Comparison of ENCODE assay signal across 25 cellular contexts in genomic region chr5:133400831-133401351, GRCh38.
DNase-seq lines count a peak whose midpoint lies in the region; ATAC-seq and TF ChIP-seq lines count a peak whose summit lies in the region.
"Had no signal": no experiment of that assay in that cellular context is flagged by ENCODE, and none has a peak within 500 bp of the region (broad histone marks: within the 10 kb centered on the region; RNA-seq: fewer than 3 reads in every experiment).

No MANE protein-coding gene starts in this region.

- no peak overlapping the region for H3K9ac ChIP-seq in HUES48 (ENCODE audit: low read depth, low read length)
- H3K9ac ChIP-seq: BLaER1, SK-N-SH had no signal

- H3K36me3 Mint-ChIP-seq in osteocyte (ENCODE audit: unreplicated experiment), result no peaks in the 10 kb centered on the region
- H3K36me3 Mint-ChIP-seq: brain; memory B cell; stimulated activated memory B cell treated with anti-CD40 and anti-IgM and Interleukin-4, amounts not matched to agents 10 μg/mL and 1 μg/mL and 100 μg/mL, for 72 hours had no signal

- TF ChIP-seq CTCF in RWPE2 (IDR thresholded peaks at IDR 0.05; ENCODE audit: poor library complexity, severe bottlenecking) (no peak), osteocyte (IDR thresholded peaks at IDR 0.05) (no peak), psoas muscle (IDR thresholded peaks at IDR 0.05) (no peak), GM13977 (IDR thresholded peaks at IDR 0.05; ENCODE audit: extremely low read depth, insufficient read depth, missing control alignments) (no peak)

- H3K4me1 ChIP-seq in HUES48 (ENCODE audit: control insufficient read depth, insufficient read depth, low read length) (peaks cover 29% of the 10 kb centered on the region), RWPE2 (ENCODE audit: insufficient read depth, poor library complexity, severe bottlenecking) (no peaks in the 10 kb centered on the region), psoas muscle (no peaks in the 10 kb centered on the region)
- H3K4me1 ChIP-seq: prostate gland had no signal

- no peaks in the 10 kb centered on the region for H3K36me3 ChIP-seq in HUES48 (ENCODE audit: control insufficient read depth, insufficient read depth, low read length)
- H3K36me3 ChIP-seq in RWPE2 (ENCODE audit: low read depth), result no peaks in the 10 kb centered on the region
- H3K36me3 ChIP-seq in psoas muscle (ENCODE audit: insufficient read depth in 1 of 2, low read depth in 1 of 2), result no peaks in the 10 kb centered on the region
- H3K36me3 ChIP-seq: BLaER1, gastrocnemius medialis, prostate gland, upper lobe of left lung had no signal

- 75 to 85% (median 80%) methylated on average over 10 of the region's 10 CpGs for WGBS in psoas muscle, 3 donors

- H3K27me3 ChIP-seq in HUES48 (ENCODE audit: control insufficient read depth, insufficient read depth, low read length) (no peaks in the 10 kb centered on the region), RWPE2 (ENCODE audit: insufficient read depth, poor library complexity, severe bottlenecking) (no peaks in the 10 kb centered on the region), psoas muscle (ENCODE audit: insufficient read depth in 3 of 3, low read length in 2 of 3) (no peaks in the 10 kb centered on the region)
- H3K27me3 ChIP-seq: BLaER1, gastrocnemius medialis, upper lobe of left lung had no signal

- H3K9me3 Mint-ChIP-seq in osteocyte (ENCODE audit: unreplicated experiment), result no peaks in the 10 kb centered on the region
- H3K9me3 Mint-ChIP-seq: activated B cell treated with CpG ODN at 0.5 μM for 24 hours; activated T-helper 1 cell treated with anti-CD3 and anti-CD28 coated beads, Interleukin-12 subunit alpha, Interleukin-12 subunit beta, Interleukin-2, Interleukin-4 antibody, amounts not matched to agents 30 ng/mL and 10 ng/mL and 1 ng/mL, durations not matched to agents 14 hours and 24 hours and 36 hours; brain; HFFc6; memory B cell; stimulated activated memory B cell treated with anti-CD40 and anti-IgM and Interleukin-4, amounts not matched to agents 10 μg/mL and 1 μg/mL and 100 μg/mL, for 72 hours had no signal

- H3K9me3 ChIP-seq in HUES48 (ENCODE audit: control insufficient read depth, insufficient read depth, low read length) (no peaks in the 10 kb centered on the region), RWPE2 (ENCODE audit: severe bottlenecking) (no peaks in the 10 kb centered on the region), psoas muscle (no peaks in the 10 kb centered on the region)
- H3K9me3 ChIP-seq: BLaER1, gastrocnemius medialis, prostate gland, SK-N-SH, upper lobe of left lung had no signal

- H3K4me3 ChIP-seq in HUES48 (ENCODE audit: low read depth, low read length) (no peak overlapping the region), RWPE2 (ENCODE audit: severe bottlenecking) (no peak overlapping the region), psoas muscle (no peak overlapping the region)
- H3K4me3 ChIP-seq: BLaER1, gastrocnemius medialis, prostate gland, upper lobe of left lung had no signal

- intact Hi-C loops in psoas muscle (cut with DNase I), result no loop called here

- H3K27me3 Mint-ChIP-seq in osteocyte (ENCODE audit: unreplicated experiment), result peaks cover 17% of the 10 kb centered on the region
- H3K27me3 Mint-ChIP-seq: activated B cell treated with CpG ODN at 0.5 μM for 24 hours; stimulated activated memory B cell treated with anti-CD40 and anti-IgM and Interleukin-4, amounts not matched to agents 10 μg/mL and 1 μg/mL and 100 μg/mL, for 72 hours had no signal

- H3K27ac ChIP-seq in HUES48 (ENCODE audit: low read depth, low read length) (peak overlapping the region; percentile 61), RWPE2 (ENCODE audit: poor library complexity, severe bottlenecking) (no peak overlapping the region), psoas muscle (no peak overlapping the region)
- H3K27ac ChIP-seq: BLaER1, gastrocnemius medialis, prostate gland, upper lobe of left lung had no signal

- peak; percentile 51 for DNase-seq in RWPE2 (ENCODE audit: low spot score)
- peak; percentile 46 for DNase-seq in iPS-NIHi11 (ENCODE audit: low spot score)
- peak; percentile 73 for DNase-seq in osteocyte (ENCODE audit: extremely low spot score, unreplicated experiment)
- DNase-seq in psoas muscle, result no peak
- DNase-seq in NAMALWA (ENCODE audit: low spot score), result no peak
- no peak for DNase-seq in GM13977 (ENCODE audit: low spot score)
- DNase-seq: activated B cell treated with CpG ODN at 0.5 μM for 24 hours; activated naive CD4-positive, alpha-beta T cell treated with anti-CD3 and anti-CD28 coated beads, Interleukin-2, amount 50 U/mL, for 16 hours; dermis blood vessel endothelial cell; gastrocnemius medialis; HFFc6; left colon; NCI-H1048; NCI-H2107; NCI-H446 treated with DMSO at 0.1 percent for 48 hours; SK-N-SH; substantia nigra; upper lobe of left lung had no signal

- no peak overlapping the region for H3K27ac Mint-ChIP-seq in osteocyte (ENCODE audit: unreplicated experiment)
- H3K27ac Mint-ChIP-seq: activated B cell treated with CpG ODN at 0.5 μM for 24 hours; activated T-helper 1 cell treated with anti-CD3 and anti-CD28 coated beads, Interleukin-12 subunit alpha, Interleukin-12 subunit beta, Interleukin-2, Interleukin-4 antibody, amounts not matched to agents 30 ng/mL and 10 ng/mL and 1 ng/mL, durations not matched to agents 14 hours and 24 hours and 36 hours; brain; HFFc6; memory B cell; stimulated activated memory B cell treated with anti-CD40 and anti-IgM and Interleukin-4, amounts not matched to agents 10 μg/mL and 1 μg/mL and 100 μg/mL, for 72 hours had no signal

- no peaks in the 10 kb centered on the region for H3K4me1 Mint-ChIP-seq in osteocyte (ENCODE audit: unreplicated experiment)

- no peak overlapping the region for H3K4me3 Mint-ChIP-seq in osteocyte (ENCODE audit: unreplicated experiment)
- H3K4me3 Mint-ChIP-seq: activated B cell treated with CpG ODN at 0.5 μM for 24 hours; activated T-helper 1 cell treated with anti-CD3 and anti-CD28 coated beads, Interleukin-12 subunit alpha, Interleukin-12 subunit beta, Interleukin-2, Interleukin-4 antibody, amounts not matched to agents 30 ng/mL and 10 ng/mL and 1 ng/mL, durations not matched to agents 14 hours and 24 hours and 36 hours; brain; HFFc6; memory B cell; stimulated activated memory B cell treated with anti-CD40 and anti-IgM and Interleukin-4, amounts not matched to agents 10 μg/mL and 1 μg/mL and 100 μg/mL, for 72 hours had no signal

- ATAC-seq in RWPE2 (ENCODE audit: low read depth), result no peak
- no peak for ATAC-seq in psoas muscle
- ATAC-seq: left colon; stimulated activated memory B cell treated with anti-CD40 and anti-IgM and Interleukin-4, amounts not matched to agents 10 μg/mL and 1 μg/mL and 100 μg/mL, for 72 hours had no signal

- in situ Hi-C loops in GM13977 (cut with MboI; ENCODE audit: low pct_unique_long_range_greater_than_20kb, low sequenced_read_pairs, unreplicated experiment), result no loop called here

Comparison
In these comparisons a context has a peak if more than half of its experiments do, and no peak if none do; other contexts are left out.
1. DNase-seq: peak in RWPE2 (single experiment), iPS-NIHi11 (single experiment) and osteocyte (single experiment); none in psoas muscle (0 of 2), NAMALWA (single experiment) and GM13977 (single experiment).